ENCODE assay signal across 1 cellular context in genomic region chr6:78578430-78578829, GRCh38.
TF ChIP-seq lines count a peak whose summit lies in the region.

No MANE protein-coding gene starts in this region.

TF ChIP-seq in IMR-90, 13 proteins besides CTCF, POLR2A, EP300 and RAD21 (continued from another document):
- no peak for TF ChIP-seq USF2 (IDR thresholded peaks at IDR 0.05; ENCODE audit: low read depth, low read length)
